ENCODE assay signal across 24 cellular contexts in the genomic region with DNA sequence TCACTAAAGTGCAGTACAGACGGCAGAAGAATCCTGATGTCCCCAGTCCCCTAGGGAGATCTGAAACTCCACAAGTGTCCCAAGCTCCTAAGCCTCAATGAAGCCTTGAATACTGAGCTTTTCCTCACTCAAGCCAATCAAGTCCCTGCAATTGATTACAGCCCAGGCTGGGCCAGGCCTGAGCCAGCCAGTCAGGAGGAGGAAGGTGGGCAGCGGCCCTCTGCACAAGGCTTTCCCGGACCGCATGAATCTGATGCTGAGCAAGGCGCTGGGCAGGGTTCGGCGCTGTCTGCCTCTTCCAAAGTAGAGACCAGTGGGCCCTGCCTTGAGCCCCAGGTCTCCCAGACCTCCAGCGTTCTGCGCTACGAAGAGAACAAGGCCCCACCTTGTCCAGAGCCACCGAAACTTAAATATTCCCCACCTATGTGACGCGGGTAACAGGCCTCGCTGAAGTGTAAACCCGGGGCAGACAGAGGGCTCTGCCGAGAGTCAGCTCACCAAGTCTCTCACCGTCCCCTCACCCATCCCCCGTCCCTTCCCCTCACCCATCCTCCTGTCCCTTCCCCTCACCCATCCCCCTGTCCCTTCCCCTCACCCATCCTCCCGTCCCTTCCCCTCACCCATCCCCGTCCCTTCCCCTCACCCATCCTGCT.
"Had no signal": no experiment of that assay in that cellular context is flagged by ENCODE, and none has a peak within 500 bp of the region (broad histone marks: within the 10 kb centered on the region; RNA-seq: fewer than 3 reads in every experiment).

No MANE protein-coding gene starts in this region.

- H3K9me3 Mint-ChIP-seq: immature natural killer cell, naive B cell, type B pancreatic cell had no signal

- H3K36me3 ChIP-seq: esophagus muscularis mucosa, gastrocnemius medialis, heart right ventricle, left ventricle myocardium inferior, ovary, right atrium auricular region, sigmoid colon, suprapubic skin, thyroid gland had no signal

- H3K4me1 Mint-ChIP-seq: naive B cell had no signal

- H3K36me3 Mint-ChIP-seq: immature natural killer cell, naive B cell, type B pancreatic cell had no signal

- H3K4me3 Mint-ChIP-seq: naive B cell, type B pancreatic cell had no signal

- H3K4me3 ChIP-seq: coronary artery, esophagus muscularis mucosa, gastrocnemius medialis, heart right ventricle, left ventricle myocardium inferior, lung, ovary, right atrium auricular region, sigmoid colon, skin epidermis, suprapubic skin, thyroid gland had no signal

- H3K27ac Mint-ChIP-seq: naive B cell, type B pancreatic cell had no signal

- ATAC-seq: gastrocnemius medialis, heart right ventricle, left cardiac atrium had no signal

- H3K4me1 ChIP-seq: gastrocnemius medialis, heart right ventricle, left ventricle myocardium inferior, right atrium auricular region, suprapubic skin, thyroid gland had no signal

- DNase-seq: effector CD4-positive, alpha-beta T cell; gastrocnemius medialis; heart right ventricle; hypothalamus; kidney; left cardiac atrium; left ventricle myocardium inferior; mesenchymal stem cell; naive B cell; nucleus accumbens; ovary; sigmoid colon; stimulated activated CD4-positive, alpha-beta T cell treated with anti-CD3 and anti-CD28 coated beads, Interleukin-2, amount 100 ng/mL, for 24 hours; stimulated activated CD4-positive, alpha-beta T cell treated with anti-CD3 and anti-CD28 coated beads, Interleukin-4, amount 100 ng/mL, for 4 hours; stimulated activated naive CD4-positive, alpha-beta T cell; thyroid gland had no signal

- H3K27me3 ChIP-seq: esophagus muscularis mucosa, ovary, right atrium auricular region, thyroid gland had no signal

- H3K9me3 ChIP-seq: esophagus muscularis mucosa, gastrocnemius medialis, heart right ventricle, left ventricle myocardium inferior, ovary, right atrium auricular region, sigmoid colon, suprapubic skin, thyroid gland had no signal
